In the genomic region with DNA sequence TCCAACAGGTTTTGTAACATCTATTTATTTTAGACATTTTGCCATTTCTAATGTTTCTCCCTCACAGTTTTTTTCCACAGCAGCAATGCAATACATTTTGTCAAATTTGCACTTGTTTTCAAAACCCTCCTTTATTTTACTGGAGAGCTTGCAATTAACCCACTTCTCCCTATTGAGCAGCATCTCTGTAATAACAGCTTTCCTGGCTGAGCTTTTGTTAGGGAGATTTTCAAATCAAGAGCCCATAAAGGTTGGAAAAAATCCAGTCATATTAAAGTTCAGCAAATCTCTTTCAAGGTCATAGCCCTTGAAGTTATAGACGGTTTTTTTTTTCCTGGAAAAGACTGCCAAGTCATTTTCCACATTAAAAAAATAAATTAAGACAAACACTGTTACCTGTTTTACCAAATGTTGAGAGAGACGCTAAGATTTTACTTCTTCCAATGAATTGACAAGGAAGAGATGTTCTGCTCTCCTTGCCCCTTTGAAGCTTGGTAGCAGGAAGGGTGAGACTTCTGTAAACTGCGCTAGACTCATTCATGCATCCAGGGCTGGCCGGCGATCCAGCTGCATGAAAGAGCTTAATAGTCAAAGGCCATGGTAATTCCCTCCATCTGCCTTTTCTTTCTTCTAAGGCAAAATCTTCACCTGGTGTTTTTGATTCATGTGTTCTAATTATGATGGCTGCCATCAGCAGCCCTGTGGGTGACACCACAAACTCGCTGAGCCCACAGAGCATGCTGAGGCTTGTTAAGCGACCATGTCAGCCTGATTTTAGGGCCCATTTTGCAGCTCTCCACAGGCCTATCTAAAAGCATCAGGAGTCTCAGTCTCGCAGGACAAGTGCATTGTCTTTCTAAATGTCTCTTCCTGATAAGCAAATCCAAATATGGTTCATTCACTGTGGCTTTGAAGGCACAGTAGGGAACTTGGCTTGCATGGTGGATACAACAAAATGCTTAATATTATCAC, we compare ENCODE assay signal across 23 cellular contexts.
DNase-seq lines count a peak whose midpoint lies in the region; ATAC-seq and TF ChIP-seq lines count a peak whose summit lies in the region.
"Had no signal": no experiment of that assay in that cellular context is flagged by ENCODE, and none has a peak within 500 bp of the region (broad histone marks: within the 10 kb centered on the region; RNA-seq: fewer than 3 reads in every experiment).

No MANE protein-coding gene starts in this region.

- no peak overlapping the region for H3K4me3 ChIP-seq in thyroid gland (replicated peaks in 1 of 3)
- H3K4me3 ChIP-seq: body of pancreas, colonic mucosa, heart left ventricle, skin epidermis had no signal

- no peaks in the 10 kb centered on the region for H3K9me3 ChIP-seq in thyroid gland
- H3K9me3 ChIP-seq: Caco-2, colonic mucosa had no signal

- ATAC-seq in HG02884 (IDR thresholded peaks at IDR 0.05; ENCODE audit: unreplicated experiment) = no peak
- ATAC-seq: activated CD4-positive, alpha-beta T cell treated with anti-CD3 and anti-CD28 coated beads for 36 hours; activated CD8-positive, alpha-beta memory T cell treated with anti-CD3 and anti-CD28 coated beads, Interleukin-2, amount 10 ng/mL, durations not matched to agents 7 days and 5 days; body of pancreas; heart left ventricle; naive thymus-derived CD8-positive, alpha-beta T cell had no signal

- H3K36me3 Mint-ChIP-seq in brain = no peaks in the 10 kb centered on the region
- H3K36me3 Mint-ChIP-seq: activated CD8-positive, alpha-beta memory T cell treated with anti-CD3 and anti-CD28 coated beads, Interleukin-2, amount 10 ng/mL, durations not matched to agents 7 days and 5 days had no signal

- TF ChIP-seq POLR2A in thyroid gland (IDR thresholded peaks at IDR 0.05) = no peak

- H3K27me3 ChIP-seq in thyroid gland = no peaks in the 10 kb centered on the region
- H3K27me3 ChIP-seq: body of pancreas, colonic mucosa, heart left ventricle had no signal

- H3K4me1 Mint-ChIP-seq in brain = peaks cover 27% of the 10 kb centered on the region
- H3K4me1 Mint-ChIP-seq: activated CD4-positive, alpha-beta T cell treated with anti-CD3 and anti-CD28 coated beads for 36 hours; activated CD8-positive, alpha-beta memory T cell treated with anti-CD3 and anti-CD28 coated beads, Interleukin-2, amount 10 ng/mL, durations not matched to agents 7 days and 5 days; naive thymus-derived CD8-positive, alpha-beta T cell had no signal

- no peaks in the 10 kb centered on the region for H3K36me3 ChIP-seq in thyroid gland
- H3K36me3 ChIP-seq: colonic mucosa, heart left ventricle had no signal

- DNase-seq in NCI-H510A treated with DMSO at 0.1 percent for 48 hours (lab: John Stamatoyannopoulos, UW) = peak; percentile 23
- DNase-seq in NCI-H510A (lab: John Stamatoyannopoulos, UW) = no peak
- DNase-seq in NCI-H2081 (lab: John Stamatoyannopoulos, UW) = peak; percentile 46 to 85
- peak; percentile 36 to 59 for DNase-seq in thyroid gland
- DNase-seq in C1 segment of cervical spinal cord (lab: John Stamatoyannopoulos, UW) = no peak
- no peak for DNase-seq in substantia nigra (lab: John Stamatoyannopoulos, UW)
- DNase-seq: activated CD4-positive, alpha-beta T cell treated with anti-CD3 and anti-CD28 coated beads for 36 hours; activated CD8-positive, alpha-beta memory T cell treated with anti-CD3 and anti-CD28 coated beads, Interleukin-2, amount 10 ng/mL, durations not matched to agents 7 days and 5 days; body of pancreas; Caco-2; colonic mucosa; heart left ventricle; naive thymus-derived CD8-positive, alpha-beta T cell; NCI-H2029 treated with DMSO at 0.1 percent for 48 hours; NK-92 treated with Interleukin-12 subunit alpha and Interleukin-12 subunit beta, amount 100 ng/mL, for 24 hours; stimulated activated CD4-positive, alpha-beta T cell treated with anti-CD3 and anti-CD28 coated beads, Interleukin-2, amount 100 ng/mL, for 48 hours; trophoblast cell had no signal

- peak overlapping the region in 2 of 5 experiments; percentile 53 to 59 for H3K4me3 Mint-ChIP-seq in brain
- H3K4me3 Mint-ChIP-seq: activated CD4-positive, alpha-beta T cell treated with anti-CD3 and anti-CD28 coated beads for 36 hours; activated CD8-positive, alpha-beta memory T cell treated with anti-CD3 and anti-CD28 coated beads, Interleukin-2, amount 10 ng/mL, durations not matched to agents 7 days and 5 days; naive thymus-derived CD8-positive, alpha-beta T cell; stimulated activated naive CD8-positive, alpha-beta T cell treated with anti-CD3 and anti-CD28 coated beads, Interleukin-15, Interleukin-2, amounts not matched to agents 100 ng/mL and 50 ng/mL, for 24 hours had no signal

- H3K27me3 Mint-ChIP-seq in brain = peaks cover 6% of the 10 kb centered on the region
- H3K27me3 Mint-ChIP-seq: activated CD4-positive, alpha-beta T cell treated with anti-CD3 and anti-CD28 coated beads for 36 hours; activated CD8-positive, alpha-beta memory T cell treated with anti-CD3 and anti-CD28 coated beads, Interleukin-2, amount 10 ng/mL, durations not matched to agents 7 days and 5 days; naive thymus-derived CD8-positive, alpha-beta T cell; stimulated activated naive CD8-positive, alpha-beta T cell treated with anti-CD3 and anti-CD28 coated beads, Interleukin-15, Interleukin-2, amounts not matched to agents 100 ng/mL and 50 ng/mL, for 24 hours had no signal

- TF ChIP-seq CTCF in brain (conservative IDR thresholded peaks at IDR 0.05) (no peak), thyroid gland (IDR thresholded peaks at IDR 0.05) (no peak)

- H3K27ac Mint-ChIP-seq in brain = peak overlapping the region in 4 of 5 experiments; percentile 48 to 91 (median 78)
- H3K27ac Mint-ChIP-seq: activated CD4-positive, alpha-beta T cell treated with anti-CD3 and anti-CD28 coated beads for 36 hours; activated CD8-positive, alpha-beta memory T cell treated with anti-CD3 and anti-CD28 coated beads, Interleukin-2, amount 10 ng/mL, durations not matched to agents 7 days and 5 days; activated T-helper 2 cell treated with anti-CD3 and anti-CD28 coated beads, Interferon-gamma antibody, Interleukin-2, Interleukin-4, amounts not matched to agents 10 μg/mL and 5 μg/mL and 100 μg/mL, durations not matched to agents 14 hours and 24 hours and 36 hours; naive thymus-derived CD8-positive, alpha-beta T cell; stimulated activated naive CD8-positive, alpha-beta T cell treated with anti-CD3 and anti-CD28 coated beads, Interleukin-15, Interleukin-2, amounts not matched to agents 100 ng/mL and 50 ng/mL, for 24 hours had no signal

- H3K27ac ChIP-seq in thyroid gland = no peak overlapping the region
- no peak overlapping the region for H3K27ac ChIP-seq in substantia nigra (ENCODE audit: low read depth, low read length, poor library complexity, severe bottlenecking)
- H3K27ac ChIP-seq: 22Rv1, body of pancreas, colonic mucosa, heart left ventricle, skin epidermis had no signal

- peaks cover 0 to 6% (median 2%) of the 10 kb centered on the region in 5 experiments for H3K9me3 Mint-ChIP-seq in brain

- peaks cover 0 to 6% of the 10 kb centered on the region in 2 donors for H3K4me1 ChIP-seq in thyroid gland
- H3K4me1 ChIP-seq: body of pancreas, Caco-2, colonic mucosa, heart left ventricle had no signal

- intact Hi-C loops in thyroid gland (cut with DNase I) = no loop called here

- WGBS in thyroid gland, 2 donors = 47 to 52% methylated on average over 8 of the region's 8 CpGs

Comparison
In these comparisons a context has a peak if more than half of its experiments do, and no peak if none do; other contexts are left out.
1. DNase-seq: peak in NCI-H510A treated with DMSO at 0.1 percent for 48 hours (single experiment), NCI-H2081 (2 of 2) and thyroid gland (2 of 2); none in NCI-H510A (single experiment), C1 segment of cervical spinal cord (0 of 14) and substantia nigra (0 of 49).